Comparison of ENCODE assay signal across 16 cellular contexts in genomic region chr2:239772721-239773120, GRCh38.
"Had no signal": no experiment of that assay in that cellular context is flagged by ENCODE, and none has a peak within 500 bp of the region (broad histone marks: within the 10 kb centered on the region; RNA-seq: fewer than 3 reads in every experiment).

No MANE protein-coding gene starts in this region.

- H3K36me3 ChIP-seq: colonic mucosa, transverse colon had no signal

- H3K27ac ChIP-seq: colonic mucosa, parathyroid adenoma, skin epidermis, transverse colon had no signal

- H2AFZ ChIP-seq: parathyroid adenoma had no signal

- DNase-seq: activated CD4-positive, alpha-beta T cell treated with anti-CD3 and anti-CD28 coated beads, Interleukin-2, amount 10 ng/mL, durations not matched to agents 24 days and 14 days; caudate nucleus; colonic mucosa; foreskin fibroblast; kidney glomerular epithelial cell; stimulated activated CD4-positive, alpha-beta T cell treated with anti-CD3 and anti-CD28 coated beads, Interleukin-4, amount 100 ng/mL, for 24 hours; stimulated activated naive CD4-positive, alpha-beta T cell; substantia nigra; SW 1271; transverse colon had no signal

- H3K27ac Mint-ChIP-seq: activated B cell treated with CpG ODN at 0.5 μM for 24 hours; activated CD4-positive, alpha-beta T cell treated with anti-CD3 and anti-CD28 coated beads, Interleukin-2, amount 10 ng/mL, durations not matched to agents 24 days and 14 days; activated naive CD4-positive, alpha-beta T cell treated with anti-CD3 and anti-CD28 coated beads, Interleukin-2, amount 50 U/mL, for 72 hours; activated T-helper 2 cell treated with anti-CD3 and anti-CD28 coated beads, Interferon-gamma antibody, Interleukin-2, Interleukin-4, amounts not matched to agents 10 μg/mL and 5 μg/mL and 100 μg/mL, durations not matched to agents 14 hours and 24 hours and 36 hours had no signal

- H3K4me3 ChIP-seq: colonic mucosa, skin epidermis, transverse colon had no signal

- ATAC-seq: activated naive CD4-positive, alpha-beta T cell treated with anti-CD3 and anti-CD28 coated beads, Interleukin-2, amount 50 U/mL, for 72 hours had no signal

- H3K27me3 ChIP-seq: colonic mucosa had no signal

- H3K9me3 Mint-ChIP-seq: activated CD4-positive, alpha-beta T cell treated with anti-CD3 and anti-CD28 coated beads, Interleukin-2, amount 10 ng/mL, durations not matched to agents 24 days and 14 days had no signal

- H3K4me1 Mint-ChIP-seq: activated CD4-positive, alpha-beta T cell treated with anti-CD3 and anti-CD28 coated beads, Interleukin-2, amount 10 ng/mL, durations not matched to agents 24 days and 14 days had no signal

- H3K9me3 ChIP-seq: colonic mucosa had no signal

- H3K4me3 Mint-ChIP-seq: activated B cell treated with CpG ODN at 0.5 μM for 24 hours; activated CD4-positive, alpha-beta T cell treated with anti-CD3 and anti-CD28 coated beads, Interleukin-2, amount 10 ng/mL, durations not matched to agents 24 days and 14 days; neural crest cell had no signal

- H3K79me2 ChIP-seq: parathyroid adenoma had no signal

- H3K4me1 ChIP-seq: colonic mucosa, transverse colon had no signal

- H3K36me3 Mint-ChIP-seq: activated naive CD4-positive, alpha-beta T cell treated with anti-CD3 and anti-CD28 coated beads, Interleukin-2, amount 50 U/mL, for 72 hours had no signal
